Comparison of ENCODE assay signal across 8 cellular contexts in genomic region chr2:117771969-117772630, GRCh38. TPM values are rescaled to one million over a fixed set of nuclear protein-coding genes. Genes with fewer than 3 reads are reported as not detected.
DNase-seq lines count a peak whose midpoint lies in the region; ATAC-seq, FAIRE-seq and TF ChIP-seq lines count a peak whose summit lies in the region.

No MANE protein-coding gene starts in this region.

- H3K27me3 ChIP-seq in OCI-LY3 (ENCODE audit: low read depth, low read length) (peaks cover 3% of the 10 kb centered on the region; the same call in 1 of the 2 replicates), neuronal stem cell (ENCODE audit: control insufficient read depth in 3 of 3, insufficient read depth in 3 of 3, low read depth in 1 of 3, low read length in 3 of 3) (no peaks in the 10 kb centered on the region)

- H3K79me2 ChIP-seq in OCI-LY3 (ENCODE audit: low read length): no peaks in the 10 kb centered on the region

- no peak overlapping the region for H2BK15ac ChIP-seq in neuronal stem cell (ENCODE audit: low read length)

- TF ChIP-seq CTCF in OCI-LY3 (IDR thresholded peaks at IDR 0.05; ENCODE audit: low read depth, low read length) (peak; percentile 64), fibroblast of pulmonary artery (IDR thresholded peaks at IDR 0.05; ENCODE audit: low read length, missing control alignments) (peak; percentile 44)

- no peaks in the 10 kb centered on the region for H3K9me3 Mint-ChIP-seq in activated CD8-positive, alpha-beta memory T cell treated with anti-CD3 and anti-CD28 coated beads, Interleukin-2, amount 10 ng/mL, durations not matched to agents 7 days and 5 days (ENCODE audit: low read depth)

- H3K4me1 ChIP-seq in OCI-LY3 (ENCODE audit: low read length) (no peaks in the 10 kb centered on the region), neuronal stem cell (ENCODE audit: control insufficient read depth in 2 of 2, insufficient read depth in 1 of 2, low read depth in 1 of 2, low read length in 2 of 2) (no peaks in the 10 kb centered on the region)

- no peak overlapping the region for H3K27ac ChIP-seq in OCI-LY3 (ENCODE audit: low read length)
- H3K27ac ChIP-seq in neuronal stem cell (replicated peaks; ENCODE audit: low read length): no peak overlapping the region

- H3K4me3 ChIP-seq in OCI-LY3 (ENCODE audit: low read length) (no peak overlapping the region), fibroblast of pulmonary artery (replicated peaks; ENCODE audit: low read depth, low read length) (no peak overlapping the region), neuronal stem cell (ENCODE audit: low read length in 2 of 2) (no peak overlapping the region)

- WGBS in neuronal stem cell (ENCODE audit: extremely low coverage in 2 of 2, insufficient read length in 2 of 2, insufficient replicate concordance in 1 of 2), 2 donors: no CpG with 5 or more reads among the region's 4 CpGs

- DNase-seq in H4 (ENCODE audit: low spot score) (peak; percentile 20), fibroblast of pulmonary artery (ENCODE audit: low read depth) (peak; percentile 44), UCSD-AML1 (lab: John Stamatoyannopoulos, UW; ENCODE audit: unreplicated experiment) (no peak), neuronal stem cell (ENCODE audit: low spot score) (no peak)
- DNase-seq in stimulated activated CD4-positive, alpha-beta T cell treated with anti-CD3 and anti-CD28 coated beads, Interleukin-12 subunit alpha, Interleukin-12 subunit beta, amount 100 ng/mL, for 4 hours: no peak
- no peak for DNase-seq in activated CD8-positive, alpha-beta memory T cell treated with anti-CD3 and anti-CD28 coated beads, Interleukin-2, amount 10 ng/mL, durations not matched to agents 7 days and 5 days

- no peaks in the 10 kb centered on the region for H3K79me1 ChIP-seq in neuronal stem cell (ENCODE audit: low read depth, low read length)

- H3K4me2 ChIP-seq in OCI-LY3 (ENCODE audit: low read length) (no peak overlapping the region), neuronal stem cell (ENCODE audit: insufficient read depth, low read length, poor library complexity, severe bottlenecking) (no peak overlapping the region)

- H3K9me3 ChIP-seq in OCI-LY3 (ENCODE audit: insufficient read depth, low read length) (no peaks in the 10 kb centered on the region), neuronal stem cell (replicated peaks in 1 of 2; ENCODE audit: control insufficient read depth in 2 of 2, insufficient read depth in 1 of 2, low read depth in 1 of 2, low read length in 2 of 2) (no peaks in the 10 kb centered on the region)

- no peak overlapping the region for H3K18ac ChIP-seq in neuronal stem cell (ENCODE audit: low read length)

- H2BK5ac ChIP-seq in neuronal stem cell (ENCODE audit: low read length): no peak overlapping the region

- no peak overlapping the region for H2BK12ac ChIP-seq in neuronal stem cell (ENCODE audit: low read length)

- H3K23ac ChIP-seq in neuronal stem cell (ENCODE audit: low read depth, low read length, poor library complexity): no peak overlapping the region

- no peak for ATAC-seq in activated CD8-positive, alpha-beta memory T cell treated with anti-CD3 and anti-CD28 coated beads, Interleukin-2, amount 10 ng/mL, durations not matched to agents 7 days and 5 days

- H2AFZ ChIP-seq in OCI-LY3 (ENCODE audit: low read depth, low read length): no peak overlapping the region
- H2AFZ ChIP-seq in neuronal stem cell (ENCODE audit: low read length): no peak overlapping the region

- H3K4me1 Mint-ChIP-seq in activated CD8-positive, alpha-beta memory T cell treated with anti-CD3 and anti-CD28 coated beads, Interleukin-2, amount 10 ng/mL, durations not matched to agents 7 days and 5 days: no peaks in the 10 kb centered on the region

- CTCF ChIA-PET in activated CD8-positive, alpha-beta memory T cell treated with anti-CD3 and anti-CD28 coated beads, Interleukin-2, amount 10 ng/mL, durations not matched to agents 7 days and 5 days (lab: Charles Lee): interaction anchor here (1.5 kb wide), 1 partner anchor 14 kb away, joined by 4 read pairs; no protein-coding TSS in a partner anchor

- H4K8ac ChIP-seq in neuronal stem cell (ENCODE audit: low read depth, low read length): no peak overlapping the region

- no peak overlapping the region for H3K14ac ChIP-seq in neuronal stem cell (ENCODE audit: low read length)

- no peak overlapping the region for H4K91ac ChIP-seq in neuronal stem cell (ENCODE audit: low read depth, low read length, poor library complexity)

- H4K20me1 ChIP-seq in OCI-LY3 (ENCODE audit: insufficient read depth, low read length): no peaks in the 10 kb centered on the region

- peaks cover 2% of the 10 kb centered on the region for H3K27me3 Mint-ChIP-seq in activated CD8-positive, alpha-beta memory T cell treated with anti-CD3 and anti-CD28 coated beads, Interleukin-2, amount 10 ng/mL, durations not matched to agents 7 days and 5 days

- H3K27ac Mint-ChIP-seq in activated CD8-positive, alpha-beta memory T cell treated with anti-CD3 and anti-CD28 coated beads, Interleukin-2, amount 10 ng/mL, durations not matched to agents 7 days and 5 days: no peak overlapping the region

- no peaks in the 10 kb centered on the region for H3K36me3 Mint-ChIP-seq in activated CD8-positive, alpha-beta memory T cell treated with anti-CD3 and anti-CD28 coated beads, Interleukin-2, amount 10 ng/mL, durations not matched to agents 7 days and 5 days

- H2BK120ac ChIP-seq in neuronal stem cell (ENCODE audit: low read depth, low read length): no peak overlapping the region

- FAIRE-seq in A204.1 (lab: Jason Lieb, UNC): peak; percentile 96

- no peak overlapping the region for H3K4ac ChIP-seq in neuronal stem cell (ENCODE audit: low read length)

- no peak overlapping the region for H3K4me3 Mint-ChIP-seq in activated CD8-positive, alpha-beta memory T cell treated with anti-CD3 and anti-CD28 coated beads, Interleukin-2, amount 10 ng/mL, durations not matched to agents 7 days and 5 days

- H3K36me3 ChIP-seq in OCI-LY3 (replicated peaks; ENCODE audit: low read depth, low read length): no peaks in the 10 kb centered on the region
- H3K36me3 ChIP-seq in neuronal stem cell (replicated peaks in 1 of 2; ENCODE audit: control insufficient read depth in 2 of 2, insufficient read depth in 2 of 2, low read length in 2 of 2): no peaks in the 10 kb centered on the region

- H3K9ac ChIP-seq in OCI-LY3 (ENCODE audit: low read length) (no peak overlapping the region), neuronal stem cell (ENCODE audit: low read depth, low read length, poor library complexity) (no peak overlapping the region)

- H2AK5ac ChIP-seq in neuronal stem cell (ENCODE audit: low read depth, low read length): no peak overlapping the region

RNA-seq across cellular contexts. Expression of gene DDX18, which starts 42.4 kb away (rescaled TPM):
- 55.9 and 70.2 TPM in 2 replicates for total RNA-seq in H4 (2014; rRNA removed; shearing (Covaris generic))
- polyA plus RNA-seq in neuronal stem cell (2013, experiment 1 of 2): 50.3 TPM
- polyA plus RNA-seq in neuronal stem cell (2013, experiment 2 of 2): 55.4 TPM
- 10 to 100 TPM; 55.3 to 78.2 TPM for total RNA-seq in activated CD8-positive, alpha-beta memory T cell treated with anti-CD3 and anti-CD28 coated beads, Interleukin-2, amount 10 ng/mL, durations not matched to agents 7 days and 5 days

Comparison
In these comparisons a context has a peak if more than half of its experiments do, and no peak if none do; other contexts are left out.
1. DNase-seq: peak in H4 (single experiment) and fibroblast of pulmonary artery (single experiment); none in UCSD-AML1 (single experiment), neuronal stem cell (single experiment), stimulated activated CD4-positive, alpha-beta T cell treated with anti-CD3 and anti-CD28 coated beads, Interleukin-12 subunit alpha, Interleukin-12 subunit beta, amount 100 ng/mL, for 4 hours (single experiment) and activated CD8-positive, alpha-beta memory T cell treated with anti-CD3 and anti-CD28 coated beads, Interleukin-2, amount 10 ng/mL, durations not matched to agents 7 days and 5 days (single experiment).